ENCODE assay signal across 9 cellular contexts in genomic region chr4:26197018-26197779, GRCh38.
A peak's percentile ranks its signal among the peaks of the same experiment; 100 is the strongest.
DNase-seq lines count a peak whose midpoint lies in the region; TF ChIP-seq lines count a peak whose summit lies in the region.
"Had no signal": no experiment of that assay in that cellular context is flagged by ENCODE, and none has a peak within 500 bp of the region (broad histone marks: within the 10 kb centered on the region; RNA-seq: fewer than 3 reads in every experiment).

No MANE protein-coding gene starts in this region.

- H3K9me3 ChIP-seq in GM23248 (ENCODE audit: low read depth) (no peaks in the 10 kb centered on the region), Loucy (ENCODE audit: insufficient read depth, low read depth, low read length) (no peaks in the 10 kb centered on the region), A673 (ENCODE audit: low read depth, low read length, poor library complexity, severe bottlenecking) (no peaks in the 10 kb centered on the region), neuronal stem cell (replicated peaks in 1 of 2; ENCODE audit: control insufficient read depth in 2 of 2, insufficient read depth in 1 of 2, low read depth in 1 of 2, low read length in 2 of 2) (no peaks in the 10 kb centered on the region)
- H3K9me3 ChIP-seq: right lobe of liver had no signal

- H3K27ac ChIP-seq in GM23248: peak overlapping the region; percentile 44
- H3K27ac ChIP-seq in A673 (ENCODE audit: low read depth, low read length, poor library complexity, severe bottlenecking): no peak overlapping the region
- no peak overlapping the region for H3K27ac ChIP-seq in neuronal stem cell (replicated peaks; ENCODE audit: low read length)
- H3K27ac ChIP-seq: right lobe of liver had no signal

- no peak overlapping the region for H4K8ac ChIP-seq in neuronal stem cell (ENCODE audit: low read depth, low read length)

- H3K4me1 ChIP-seq in GM23248 (ENCODE audit: insufficient read depth) (peaks cover 24% of the 10 kb centered on the region), Loucy (ENCODE audit: insufficient read depth, low read length, poor library complexity, severe bottlenecking) (peaks cover 12% of the 10 kb centered on the region), A673 (ENCODE audit: insufficient read depth, low read length, poor library complexity, severe bottlenecking) (no peaks in the 10 kb centered on the region), neuronal stem cell (ENCODE audit: control insufficient read depth in 2 of 2, insufficient read depth in 1 of 2, low read depth in 1 of 2, low read length in 2 of 2) (no peaks in the 10 kb centered on the region)
- H3K4me1 ChIP-seq: right lobe of liver had no signal

- H3K4me3 ChIP-seq in GM23248 (no peak overlapping the region), Loucy (ENCODE audit: low read length, poor library complexity, severe bottlenecking) (no peak overlapping the region), kidney epithelial cell (ENCODE audit: low read depth, low read length) (no peak overlapping the region), A673 (ENCODE audit: low read depth, low read length, poor library complexity, severe bottlenecking) (no peak overlapping the region), neuronal stem cell (ENCODE audit: low read length in 2 of 2) (no peak overlapping the region)
- H3K4me3 ChIP-seq: right lobe of liver had no signal

- no peak overlapping the region for H3K4ac ChIP-seq in neuronal stem cell (ENCODE audit: low read length)

- H3K79me2 ChIP-seq in GM23248 (ENCODE audit: insufficient read depth) (no peaks in the 10 kb centered on the region), Loucy (ENCODE audit: insufficient read depth, low read length) (no peaks in the 10 kb centered on the region)

- peak overlapping the region; percentile 1 for H3K4me2 ChIP-seq in GM23248 (ENCODE audit: unreplicated experiment)
- peak overlapping the region; percentile 40 for H3K4me2 ChIP-seq in Loucy (ENCODE audit: low read depth, low read length, poor library complexity, severe bottlenecking)
- no peak overlapping the region for H3K4me2 ChIP-seq in neuronal stem cell (ENCODE audit: insufficient read depth, low read length, poor library complexity, severe bottlenecking)

- DNase-seq in ELR (ENCODE audit: low read depth) (peak; percentile 99), GM23248 (peak; percentile 96), kidney epithelial cell (ENCODE audit: low read depth) (peak; percentile 95), A673 (ENCODE audit: low spot score) (no peak), DMS 273 (lab: John Stamatoyannopoulos, UW; ENCODE audit: unreplicated experiment) (no peak), neuronal stem cell (ENCODE audit: low spot score) (no peak)
- DNase-seq in activated CD8-positive, alpha-beta memory T cell treated with anti-CD3 and anti-CD28 coated beads, Interleukin-2, amount 50 U/mL, for 4 hours: peak; percentile 45
- DNase-seq: right lobe of liver had no signal

- H3K9me2 ChIP-seq in GM23248 (ENCODE audit: insufficient read depth): no peaks in the 10 kb centered on the region
- H3K9me2 ChIP-seq in Loucy (replicated peaks; ENCODE audit: low read depth, low read length): no peaks in the 10 kb centered on the region

- H3F3A ChIP-seq in GM23248 (ENCODE audit: insufficient read depth) (peaks cover 45% of the 10 kb centered on the region), Loucy (ENCODE audit: low read depth) (no peaks in the 10 kb centered on the region)

- no peak overlapping the region for H2BK5ac ChIP-seq in neuronal stem cell (ENCODE audit: low read length)

- H3K14ac ChIP-seq in neuronal stem cell (ENCODE audit: low read length): no peak overlapping the region

- 21 to 22% methylated on average over 9 of the region's 9 CpGs for whole genome bisulfite sequencing in GM23248 (ENCODE audit: low coverage in 1 of 2, low lambda C conversion rate in 2 of 2, missing lambda C conversion rate in 2 of 2), 2 experiments
- no CpG with 5 or more reads among the region's 9 CpGs for WGBS in neuronal stem cell (ENCODE audit: extremely low coverage in 2 of 2, insufficient read length in 2 of 2, insufficient replicate concordance in 1 of 2), 2 donors

- POLR2A ChIA-PET in A673 (lab: Charles Lee; ENCODE audit: low non-redundant PET): interaction anchor here (0.5 kb wide), 1 partner anchor 74 kb away, joined by 3 read pairs; no protein-coding TSS in a partner anchor

- H3K9ac ChIP-seq in GM23248 (no peak overlapping the region), Loucy (ENCODE audit: low read depth, low read length, poor library complexity, severe bottlenecking) (no peak overlapping the region), neuronal stem cell (ENCODE audit: low read depth, low read length, poor library complexity) (no peak overlapping the region)

- no peak overlapping the region for H2BK120ac ChIP-seq in neuronal stem cell (ENCODE audit: low read depth, low read length)

- no peak for TF ChIP-seq CTCF in Loucy (conservative IDR thresholded peaks at IDR 0.05; ENCODE audit: low read length)
- no peak for TF ChIP-seq CTCF in kidney epithelial cell (IDR thresholded peaks at IDR 0.05; ENCODE audit: insufficient read depth, low read length, poor library complexity, severe bottlenecking)
- TF ChIP-seq CTCF in A673 (conservative IDR thresholded peaks at IDR 0.05; ENCODE audit: low read depth, low read length): no peak

- no peaks in the 10 kb centered on the region for H3K79me1 ChIP-seq in neuronal stem cell (ENCODE audit: low read depth, low read length)

- BruUV-seq in A673 (replicated peaks; lab: Mats Ljungman, UMichigan): no TSS peak

- no peaks in the 10 kb centered on the region for H4K20me1 ChIP-seq in GM23248 (ENCODE audit: insufficient read depth)
- no peaks in the 10 kb centered on the region for H4K20me1 ChIP-seq in Loucy (ENCODE audit: insufficient read depth, low read length, poor library complexity, severe bottlenecking)

- H2BK12ac ChIP-seq in neuronal stem cell (ENCODE audit: low read length): no peak overlapping the region

- no peak overlapping the region for H2BK15ac ChIP-seq in neuronal stem cell (ENCODE audit: low read length)

- H3K18ac ChIP-seq in neuronal stem cell (ENCODE audit: low read length): no peak overlapping the region

- CTCF ChIA-PET in A673 (lab: Charles Lee): no interaction called here

- no peak overlapping the region for H2AFZ ChIP-seq in GM23248
- H2AFZ ChIP-seq in Loucy (ENCODE audit: low read length): no peak overlapping the region
- H2AFZ ChIP-seq in neuronal stem cell (ENCODE audit: low read length): no peak overlapping the region

- in situ Hi-C loops in GM23248 (cut with MboI): no loop called here

- no peak overlapping the region for H4K91ac ChIP-seq in neuronal stem cell (ENCODE audit: low read depth, low read length, poor library complexity)

- no peak overlapping the region for H3K23ac ChIP-seq in neuronal stem cell (ENCODE audit: low read depth, low read length, poor library complexity)

- H3K36me3 ChIP-seq in GM23248 (ENCODE audit: low read depth): no peaks in the 10 kb centered on the region
- H3K36me3 ChIP-seq in Loucy (ENCODE audit: insufficient read depth, low read length): no peaks in the 10 kb centered on the region
- no peaks in the 10 kb centered on the region for H3K36me3 ChIP-seq in kidney epithelial cell (ENCODE audit: control insufficient read depth, insufficient read depth, low read length)
- no peaks in the 10 kb centered on the region for H3K36me3 ChIP-seq in A673 (ENCODE audit: insufficient read depth, low read length, poor library complexity, severe bottlenecking)
- no peaks in the 10 kb centered on the region for H3K36me3 ChIP-seq in neuronal stem cell (replicated peaks in 1 of 2; ENCODE audit: control insufficient read depth in 2 of 2, insufficient read depth in 2 of 2, low read length in 2 of 2)
- H3K36me3 ChIP-seq: right lobe of liver had no signal

- intact Hi-C loops in A673 (cut with micrococcal nuclease; ENCODE audit: unreplicated experiment): no loop called here

- H3K27me3 ChIP-seq in GM23248 (replicated peaks; ENCODE audit: insufficient read depth) (no peaks in the 10 kb centered on the region), Loucy (ENCODE audit: insufficient read depth, low read length, poor library complexity, severe bottlenecking) (no peaks in the 10 kb centered on the region), kidney epithelial cell (ENCODE audit: control insufficient read depth, insufficient read depth, low read length) (no peaks in the 10 kb centered on the region), A673 (replicated peaks; ENCODE audit: insufficient read depth, low read depth, low read length, poor library complexity) (peaks cover 37% of the 10 kb centered on the region), neuronal stem cell (ENCODE audit: control insufficient read depth in 3 of 3, insufficient read depth in 3 of 3, low read depth in 1 of 3, low read length in 3 of 3) (no peaks in the 10 kb centered on the region)
- H3K27me3 ChIP-seq: right lobe of liver had no signal

- no peak overlapping the region for H2AK5ac ChIP-seq in neuronal stem cell (ENCODE audit: low read depth, low read length)

Comparison
In these comparisons a context has a peak if more than half of its experiments do, and no peak if none do; other contexts are left out.
1. DNase-seq: peak in ELR (single experiment), GM23248 (single experiment), activated CD8-positive, alpha-beta memory T cell treated with anti-CD3 and anti-CD28 coated beads, Interleukin-2, amount 50 U/mL, for 4 hours (single experiment) and kidney epithelial cell (single experiment); none in A673 (single experiment), DMS 273 (single experiment) and neuronal stem cell (single experiment).